In genomic region chr11:80955588-80955987, GRCh38 we compare ENCODE assay signal across 1 cellular context.
TF ChIP-seq lines count a peak whose summit lies in the region.

No MANE protein-coding gene starts in this region.

TF ChIP-seq in SK-N-SH, 30 proteins besides CTCF, POLR2A, EP300 and RAD21 (continued from another document):
- TF ChIP-seq PBX3 (IDR thresholded peaks at IDR 0.05) = no peak
- TF ChIP-seq FOXM1 (IDR thresholded peaks at IDR 0.05; ENCODE audit: low read depth) = no peak
